In the genomic region with DNA sequence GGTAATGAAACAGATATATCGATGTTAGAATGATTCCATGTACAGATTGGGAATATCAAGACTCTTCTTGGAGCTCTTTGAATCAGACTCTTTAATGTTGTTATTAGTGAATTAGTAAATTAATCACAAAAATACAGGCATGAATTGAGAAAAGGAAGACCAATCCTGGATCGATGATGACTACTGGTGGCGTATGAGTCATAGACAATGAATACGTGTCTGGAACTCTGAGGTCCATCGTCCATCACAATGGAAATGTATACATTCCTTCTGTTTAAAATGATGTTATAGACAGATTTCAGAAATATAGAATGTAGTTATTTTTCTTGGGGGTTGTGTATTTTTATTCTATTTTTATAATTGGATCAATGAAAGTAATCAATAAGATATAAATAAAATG, we compare ENCODE assay signal across 17 cellular contexts.
DNase-seq lines count a peak whose midpoint lies in the region; ATAC-seq and TF ChIP-seq lines count a peak whose summit lies in the region.
"Had no signal": no experiment of that assay in that cellular context is flagged by ENCODE, and none has a peak within 500 bp of the region (broad histone marks: within the 10 kb centered on the region; RNA-seq: fewer than 3 reads in every experiment).

No MANE protein-coding gene starts in this region.

- H3K36me3 Mint-ChIP-seq in activated T-helper 2 cell treated with anti-CD3 and anti-CD28 coated beads, Interferon-gamma antibody, Interleukin-2, Interleukin-4, amounts not matched to agents 10 μg/mL and 5 μg/mL and 100 μg/mL, durations not matched to agents 14 hours and 24 hours and 36 hours (ENCODE audit: low read depth), result no peaks in the 10 kb centered on the region
- H3K36me3 Mint-ChIP-seq: CD14-positive monocyte; CD4-positive, alpha-beta memory T cell; IgD-negative memory B cell had no signal

- H3K9me3 Mint-ChIP-seq in activated T-helper 2 cell treated with anti-CD3 and anti-CD28 coated beads, Interferon-gamma antibody, Interleukin-2, Interleukin-4, amounts not matched to agents 10 μg/mL and 5 μg/mL and 100 μg/mL, durations not matched to agents 14 hours and 24 hours and 36 hours, result no peaks in the 10 kb centered on the region
- H3K9me3 Mint-ChIP-seq: CD14-positive monocyte; CD4-positive, alpha-beta memory T cell had no signal

- BruUV-seq in A673 (replicated peaks; lab: Mats Ljungman, UMichigan), result no TSS peak

- H3K27ac Mint-ChIP-seq in activated T-helper 2 cell treated with anti-CD3 and anti-CD28 coated beads, Interferon-gamma antibody, Interleukin-2, Interleukin-4, amounts not matched to agents 10 μg/mL and 5 μg/mL and 100 μg/mL, durations not matched to agents 14 hours and 24 hours and 36 hours, result no peak overlapping the region
- H3K27ac Mint-ChIP-seq: CD14-positive monocyte; CD4-positive, alpha-beta memory T cell; IgD-negative memory B cell had no signal

- H3K27me3 ChIP-seq in Karpas-422 (ENCODE audit: low read length), result no peaks in the 10 kb centered on the region
- no peaks in the 10 kb centered on the region for H3K27me3 ChIP-seq in A673 (replicated peaks; ENCODE audit: insufficient read depth, low read depth, low read length, poor library complexity)
- H3K27me3 ChIP-seq: BLaER1 had no signal

- H3K9me2 ChIP-seq in Karpas-422 (replicated peaks; ENCODE audit: insufficient read depth, low read length), result no peaks in the 10 kb centered on the region

- no peak overlapping the region for H3K9ac ChIP-seq in Karpas-422 (ENCODE audit: low read length)
- H3K9ac ChIP-seq: BLaER1, GM23248 had no signal

- no peaks in the 10 kb centered on the region for H3K79me2 ChIP-seq in Karpas-422 (ENCODE audit: low read length)

- no peaks in the 10 kb centered on the region for H3K4me1 Mint-ChIP-seq in activated T-helper 2 cell treated with anti-CD3 and anti-CD28 coated beads, Interferon-gamma antibody, Interleukin-2, Interleukin-4, amounts not matched to agents 10 μg/mL and 5 μg/mL and 100 μg/mL, durations not matched to agents 14 hours and 24 hours and 36 hours (ENCODE audit: low read depth)
- H3K4me1 Mint-ChIP-seq: CD14-positive monocyte; CD4-positive, alpha-beta memory T cell; IgD-negative memory B cell had no signal

- H3K9me3 ChIP-seq in Karpas-422 (ENCODE audit: low read length) (no peaks in the 10 kb centered on the region), A673 (ENCODE audit: low read depth, low read length, poor library complexity, severe bottlenecking) (no peaks in the 10 kb centered on the region)
- H3K9me3 ChIP-seq: BLaER1, HAP-1 had no signal

- H3K36me3 ChIP-seq in Karpas-422 (ENCODE audit: insufficient read depth, low read length) (no peaks in the 10 kb centered on the region), A673 (ENCODE audit: insufficient read depth, low read length, poor library complexity, severe bottlenecking) (no peaks in the 10 kb centered on the region)
- H3K36me3 ChIP-seq: BLaER1, HAP-1 had no signal

- H4K20me1 ChIP-seq in Karpas-422 (ENCODE audit: insufficient read depth, low read depth, low read length), result no peaks in the 10 kb centered on the region
- H4K20me1 ChIP-seq: BLaER1 had no signal

- no peak overlapping the region for H2AFZ ChIP-seq in Karpas-422 (ENCODE audit: low read length)
- H2AFZ ChIP-seq: GM23248 had no signal

- CTCF ChIA-PET in A673 (lab: Charles Lee), result no interaction called here

- no peak overlapping the region for H3K4me3 ChIP-seq in Karpas-422 (ENCODE audit: low read length)
- H3K4me3 ChIP-seq in A673 (ENCODE audit: low read depth, low read length, poor library complexity, severe bottlenecking), result no peak overlapping the region
- H3K4me3 ChIP-seq: BLaER1, GM12878, GM23248, HAP-1 had no signal

- H3K27ac ChIP-seq in Karpas-422 (ENCODE audit: low read length) (no peak overlapping the region), epithelial cell of prostate (peak overlapping the region; percentile 32), A673 (ENCODE audit: low read depth, low read length, poor library complexity, severe bottlenecking) (no peak overlapping the region)
- H3K27ac ChIP-seq: BLaER1, GM23248, HL-60 had no signal

- ATAC-seq in HG02678 (IDR thresholded peaks at IDR 0.05; ENCODE audit: unreplicated experiment) (no peak), GM18867 (IDR thresholded peaks at IDR 0.05; ENCODE audit: unreplicated experiment) (no peak)
- ATAC-seq: GM12878 had no signal

- intact Hi-C loops in activated T-helper 2 cell treated with anti-CD3 and anti-CD28 coated beads, Interferon-gamma antibody, Interleukin-2, Interleukin-4, amounts not matched to agents 10 μg/mL and 5 μg/mL and 100 μg/mL, durations not matched to agents 14 hours and 24 hours and 36 hours (cut with micrococcal nuclease), result no loop called here
- intact Hi-C loops in A673 (cut with micrococcal nuclease; ENCODE audit: unreplicated experiment), result no loop called here

- no peak overlapping the region for H3K4me2 ChIP-seq in Karpas-422 (ENCODE audit: low read depth, low read length, poor library complexity, severe bottlenecking)
- H3K4me2 ChIP-seq: BLaER1 had no signal

- peak; percentile 54 for DNase-seq in ELR (ENCODE audit: low read depth)
- peak; percentile 6 for DNase-seq in Karpas-422
- no peak for DNase-seq in epithelial cell of prostate (ENCODE audit: low read depth, low spot score)
- DNase-seq in activated T-helper 2 cell treated with anti-CD3 and anti-CD28 coated beads, Interferon-gamma antibody, Interleukin-2, Interleukin-4, amounts not matched to agents 10 μg/mL and 5 μg/mL and 100 μg/mL, durations not matched to agents 14 hours and 24 hours and 36 hours (ENCODE audit: low spot score), result no peak
- DNase-seq in A673 (ENCODE audit: low spot score), result no peak
- DNase-seq: CD4-positive, alpha-beta memory T cell; DMS79 treated with DMSO at 0.1 percent for 48 hours; GM23248; KBM-7 had no signal

- POLR2A ChIA-PET in A673 (lab: Charles Lee; ENCODE audit: low non-redundant PET), result no interaction called here

- H3K27me3 Mint-ChIP-seq in activated T-helper 2 cell treated with anti-CD3 and anti-CD28 coated beads, Interferon-gamma antibody, Interleukin-2, Interleukin-4, amounts not matched to agents 10 μg/mL and 5 μg/mL and 100 μg/mL, durations not matched to agents 14 hours and 24 hours and 36 hours (ENCODE audit: low read depth), result peaks cover under 1% of the 10 kb centered on the region
- H3K27me3 Mint-ChIP-seq: IgD-negative memory B cell had no signal

- no peak overlapping the region for H3K4me3 Mint-ChIP-seq in activated T-helper 2 cell treated with anti-CD3 and anti-CD28 coated beads, Interferon-gamma antibody, Interleukin-2, Interleukin-4, amounts not matched to agents 10 μg/mL and 5 μg/mL and 100 μg/mL, durations not matched to agents 14 hours and 24 hours and 36 hours (ENCODE audit: low read depth)
- H3K4me3 Mint-ChIP-seq: CD14-positive monocyte; CD4-positive, alpha-beta memory T cell; IgD-negative memory B cell had no signal

- H3K4me1 ChIP-seq in Karpas-422 (ENCODE audit: low read length), result no peaks in the 10 kb centered on the region
- no peaks in the 10 kb centered on the region for H3K4me1 ChIP-seq in A673 (ENCODE audit: insufficient read depth, low read length, poor library complexity, severe bottlenecking)
- H3K4me1 ChIP-seq: BLaER1, HAP-1 had no signal

- no peak for TF ChIP-seq CTCF in A673 (conservative IDR thresholded peaks at IDR 0.05; ENCODE audit: low read depth, low read length)

Comparison
In these comparisons a context has a peak if more than half of its experiments do, and no peak if none do; other contexts are left out.
1. DNase-seq: peak in ELR (single experiment) and Karpas-422 (single experiment); none in epithelial cell of prostate (single experiment), activated T-helper 2 cell treated with anti-CD3 and anti-CD28 coated beads, Interferon-gamma antibody, Interleukin-2, Interleukin-4, amounts not matched to agents 10 μg/mL and 5 μg/mL and 100 μg/mL, durations not matched to agents 14 hours and 24 hours and 36 hours (single experiment) and A673 (single experiment).